Comparison of ENCODE assay signal across 23 cellular contexts in genomic region chr5:103452666-103453065, GRCh38.
A peak's percentile ranks its signal among the peaks of the same experiment; 100 is the strongest.
DNase-seq lines count a peak whose midpoint lies in the region; ATAC-seq and TF ChIP-seq lines count a peak whose summit lies in the region.
"Had no signal": no experiment of that assay in that cellular context is flagged by ENCODE, and none has a peak within 500 bp of the region (broad histone marks: within the 10 kb centered on the region; RNA-seq: fewer than 3 reads in every experiment).

No MANE protein-coding gene starts in this region.

- no peak overlapping the region for H3K27ac ChIP-seq in thoracic aorta
- no peak overlapping the region for H3K27ac ChIP-seq in naive thymus-derived CD4-positive, alpha-beta T cell (ENCODE audit: low read depth, low read length)
- H3K27ac ChIP-seq: HL-60 had no signal

- ATAC-seq in SK-N-SH treated with all-trans-retinoic acid at 6 μM for 48 hours (peak; percentile 68), thoracic aorta (ENCODE audit: insufficient number of reproducible peaks, low FRiP score, low read depth) (peak; percentile 59)
- ATAC-seq in naive thymus-derived CD4-positive, alpha-beta T cell, result no peak
- ATAC-seq: left colon, T-helper 17 cell, WTC11 had no signal

- H3K9me3 Mint-ChIP-seq in naive thymus-derived CD4-positive, alpha-beta T cell, result no peaks in the 10 kb centered on the region
- H3K9me3 Mint-ChIP-seq in mesothelial cell of epicardium, result peaks cover 3% of the 10 kb centered on the region
- H3K9me3 Mint-ChIP-seq: nephron progenitor cell, WTC11 had no signal

- H3K4me1 Mint-ChIP-seq in naive thymus-derived CD4-positive, alpha-beta T cell, result no peaks in the 10 kb centered on the region
- H3K4me1 Mint-ChIP-seq in mesothelial cell of epicardium, result no peaks in the 10 kb centered on the region
- H3K4me1 Mint-ChIP-seq: nephron progenitor cell, T-helper 17 cell had no signal

- TF ChIP-seq CTCF in thoracic aorta (IDR thresholded peaks at IDR 0.05), result no peak
- TF ChIP-seq CTCF in mesothelial cell of epicardium (IDR thresholded peaks at IDR 0.05; ENCODE audit: unreplicated experiment), result no peak

- POLR2A ChIA-PET in naive thymus-derived CD4-positive, alpha-beta T cell (lab: Charles Lee), result no interaction called here

- no peak overlapping the region for H3K27ac Mint-ChIP-seq in naive thymus-derived CD4-positive, alpha-beta T cell
- no peak overlapping the region for H3K27ac Mint-ChIP-seq in mesothelial cell of epicardium
- H3K27ac Mint-ChIP-seq: IgD-negative memory B cell, nephron progenitor cell, T-helper 17 cell, WTC11 had no signal

- CTCF ChIA-PET in naive thymus-derived CD4-positive, alpha-beta T cell (lab: Charles Lee), result no interaction called here

- no peaks in the 10 kb centered on the region for H3K9me3 ChIP-seq in thoracic aorta
- no peaks in the 10 kb centered on the region for H3K9me3 ChIP-seq in naive thymus-derived CD4-positive, alpha-beta T cell (ENCODE audit: control insufficient read depth in 2 of 3, low read length in 3 of 3)

- no peak overlapping the region for H3K4me3 Mint-ChIP-seq in naive thymus-derived CD4-positive, alpha-beta T cell
- H3K4me3 Mint-ChIP-seq in mesothelial cell of epicardium, result no peak overlapping the region
- H3K4me3 Mint-ChIP-seq: IgD-negative memory B cell, nephron progenitor cell, T-helper 17 cell, WTC11 had no signal

- intact Hi-C loops in naive thymus-derived CD4-positive, alpha-beta T cell (cut with micrococcal nuclease), result no loop called here

- no peak overlapping the region for H3K4me3 ChIP-seq in thoracic aorta
- H3K4me3 ChIP-seq in naive thymus-derived CD4-positive, alpha-beta T cell (ENCODE audit: low read length), result no peak overlapping the region

- peaks cover 0 to 18% (median 6%) of the 10 kb centered on the region in 5 donors for H3K27me3 Mint-ChIP-seq in naive thymus-derived CD4-positive, alpha-beta T cell
- H3K27me3 Mint-ChIP-seq in mesothelial cell of epicardium (ENCODE audit: low read depth), result no peaks in the 10 kb centered on the region
- H3K27me3 Mint-ChIP-seq: IgD-negative memory B cell had no signal

- peaks cover 14 to 20% of the 10 kb centered on the region in 2 donors for H3K4me1 ChIP-seq in thoracic aorta (ENCODE audit: control insufficient read depth in 1 of 2, low read depth in 2 of 2)
- no peaks in the 10 kb centered on the region for H3K4me1 ChIP-seq in naive thymus-derived CD4-positive, alpha-beta T cell (ENCODE audit: control insufficient read depth in 2 of 2, insufficient read depth in 2 of 2, low read length in 2 of 2)

- no peaks in the 10 kb centered on the region for H3K36me3 Mint-ChIP-seq in naive thymus-derived CD4-positive, alpha-beta T cell
- H3K36me3 Mint-ChIP-seq in mesothelial cell of epicardium, result no peaks in the 10 kb centered on the region
- H3K36me3 Mint-ChIP-seq: IgD-negative memory B cell, WTC11 had no signal

- DNase-seq in GM03348 (ENCODE audit: low spot score) (peak; percentile 61), fibroblast of peridontal ligament (ENCODE audit: extremely low read depth) (peak; percentile 49), thoracic aorta (ENCODE audit: low spot score) (no peak), hippocampal formation (lab: John Stamatoyannopoulos, UW) (no peak), mesothelial cell of epicardium (ENCODE audit: low spot score in 2 of 2, unreplicated experiment in 2 of 2) (no peak)
- DNase-seq in naive thymus-derived CD4-positive, alpha-beta T cell, result no peak
- DNase-seq: activated CD4-positive, alpha-beta T cell treated with anti-CD3 and anti-CD28 coated beads, Interleukin-2, amount 50 U/mL, for 48 hours; activated gamma-delta T cell treated with Interleukin-2 at 50 U/mL for 16 hours; caudate nucleus; DND-41; left colon; midbrain; MM.1S; NCI-H1436 treated with DMSO at 0.1 percent for 48 hours; nephron progenitor cell; SHP77 treated with DMSO at 0.1 percent for 48 hours; stimulated activated CD4-positive, alpha-beta T cell treated with anti-CD3 and anti-CD28 coated beads, Interleukin-2, amount 100 ng/mL, for 24 hours; stimulated activated naive CD4-positive, alpha-beta T cell; T-helper 17 cell had no signal

- no peaks in the 10 kb centered on the region for H3K27me3 ChIP-seq in thoracic aorta (replicated peaks; ENCODE audit: insufficient read depth)
- no peaks in the 10 kb centered on the region for H3K27me3 ChIP-seq in naive thymus-derived CD4-positive, alpha-beta T cell (ENCODE audit: control insufficient read depth in 2 of 2, insufficient read depth in 2 of 2, low read length in 2 of 2)

- H3K36me3 ChIP-seq in thoracic aorta, result no peaks in the 10 kb centered on the region
- no peaks in the 10 kb centered on the region for H3K36me3 ChIP-seq in naive thymus-derived CD4-positive, alpha-beta T cell (ENCODE audit: control insufficient read depth in 2 of 3, insufficient read depth in 3 of 3, low read length in 3 of 3)

TF ChIP-seq in SK-N-SH treated with all-trans-retinoic acid at 6 μM for 48 hours, 23 proteins besides CTCF, POLR2A, EP300 and RAD21:
- TF ChIP-seq ZNF8 (CRISPR knock-in tag; IDR thresholded peaks at IDR 0.05), result no peak
TF ChIP-seq in SK-N-SH treated with all-trans-retinoic acid at 6 μM for 48 hours: peak in this region for 0.

Comparison
In these comparisons a context has a peak if more than half of its experiments do, and no peak if none do; other contexts are left out.
1. DNase-seq: peak in GM03348 (single experiment) and fibroblast of peridontal ligament (single experiment); none in thoracic aorta (single experiment), naive thymus-derived CD4-positive, alpha-beta T cell (0 of 9), hippocampal formation (0 of 2) and mesothelial cell of epicardium (0 of 2).